Comparison of ENCODE assay signal across 10 cellular contexts in genomic region chr11:5712507-5712906, GRCh38. TPM values are rescaled to one million over a fixed set of nuclear protein-coding genes. Genes with fewer than 3 reads are reported as not detected.
DNase-seq lines count a peak whose midpoint lies in the region; ATAC-seq and TF ChIP-seq lines count a peak whose summit lies in the region.
"Had no signal": no experiment of that assay in that cellular context is flagged by ENCODE, and none has a peak within 500 bp of the region (broad histone marks: within the 10 kb centered on the region; RNA-seq: fewer than 3 reads in every experiment).

No MANE protein-coding gene starts in this region.

- no peak overlapping the region for H2AFZ ChIP-seq in SU-DHL-6 (ENCODE audit: low read depth, low read length, severe bottlenecking)

- no peaks in the 10 kb centered on the region for H4K20me1 ChIP-seq in SU-DHL-6 (ENCODE audit: low read depth, low read length)

- TF ChIP-seq POLR2A in suprapubic skin (IDR thresholded peaks at IDR 0.05): no peak

- H3K9me3 Mint-ChIP-seq in glutamatergic neuron (ENCODE audit: unreplicated experiment): no peaks in the 10 kb centered on the region

- H3K9me3 ChIP-seq in AG04450 (ENCODE audit: control insufficient read depth, insufficient read depth, low read length): no peaks in the 10 kb centered on the region
- no peaks in the 10 kb centered on the region for H3K9me3 ChIP-seq in SU-DHL-6 (ENCODE audit: insufficient read depth, low read length)
- no peaks in the 10 kb centered on the region for H3K9me3 ChIP-seq in suprapubic skin

- no peaks in the 10 kb centered on the region for H3K36me3 Mint-ChIP-seq in glutamatergic neuron (ENCODE audit: unreplicated experiment)

- H3K27ac ChIP-seq in AG04450 (ENCODE audit: low read depth, low read length): no peak overlapping the region
- no peak overlapping the region for H3K27ac ChIP-seq in SU-DHL-6 (ENCODE audit: low read depth, low read length)
- H3K27ac ChIP-seq in suprapubic skin: no peak overlapping the region

- H3K4me2 ChIP-seq in SU-DHL-6 (ENCODE audit: low read depth, low read length, poor library complexity, severe bottlenecking): no peak overlapping the region

- POLR2A ChIA-PET in AG04450 (lab: Yijun Ruan, JAX): no interaction called here

- H3K4me1 Mint-ChIP-seq in glutamatergic neuron (ENCODE audit: low read depth, unreplicated experiment): no peaks in the 10 kb centered on the region

- H3K36me3 ChIP-seq in SU-DHL-6 (ENCODE audit: low read length) (peaks cover 15% of the 10 kb centered on the region; the same call in 1 of the 2 replicates), suprapubic skin (peaks cover 24% of the 10 kb centered on the region)

- CTCF ChIA-PET in AG04450 (lab: Charles Lee): no interaction called here

- no peaks in the 10 kb centered on the region for H3K27me3 Mint-ChIP-seq in glutamatergic neuron (ENCODE audit: unreplicated experiment)

- H3K4me3 Mint-ChIP-seq in glutamatergic neuron (ENCODE audit: unreplicated experiment): no peak overlapping the region

- H3K4me3 ChIP-seq in AG04450 (ENCODE audit: low read depth, low read length) (no peak overlapping the region), SU-DHL-6 (ENCODE audit: insufficient read depth, low read length, poor library complexity, severe bottlenecking) (no peak overlapping the region), suprapubic skin (no peak overlapping the region)

- H3K9me2 ChIP-seq in SU-DHL-6 (replicated peaks; ENCODE audit: insufficient read depth, low read length): no peaks in the 10 kb centered on the region

- DNase-seq in AG04450 (ENCODE audit: low read depth, low spot score) (no peak), glutamatergic neuron (no peak), NCI-H1105 treated with DMSO at 0.1 percent for 48 hours (lab: John Stamatoyannopoulos, UW) (no peak), NCI-H1092 (lab: John Stamatoyannopoulos, UW) (no peak), suprapubic skin (ENCODE audit: low spot score in 2 of 2) (no peak), cortex of kidney (lab: John Stamatoyannopoulos, UW) (no peak)
- DNase-seq: stimulated activated CD4-positive, alpha-beta T cell treated with anti-CD3 and anti-CD28 coated beads, Interleukin-2, amount 100 ng/mL, for 24 hours had no signal

- TF ChIP-seq CTCF in AG04450 (IDR thresholded peaks at IDR 0.05; ENCODE audit: low read depth, low read length) (peak; percentile 52), SU-DHL-6 (IDR thresholded peaks at IDR 0.05; ENCODE audit: insufficient read depth, low read length, poor library complexity, severe bottlenecking) (peak; percentile 79), glutamatergic neuron (IDR thresholded peaks at IDR 0.05; ENCODE audit: partially characterized antibody, unreplicated experiment) (peak; percentile 44), suprapubic skin (IDR thresholded peaks at IDR 0.05) (peak in 1 of 2 donors; percentile 23)

- peak; percentile 72 for ATAC-seq in GM19351 (IDR thresholded peaks at IDR 0.05; ENCODE audit: unreplicated experiment)
- ATAC-seq: activated CD4-positive, CD25-positive, alpha-beta regulatory T cell treated with anti-CD3 and anti-CD28 coated beads, Interleukin-2, amount 50 U/mL, for 24 hours had no signal

- 65% methylated on average over 1 of the region's 1 CpG for WGBS in suprapubic skin

- no peaks in the 10 kb centered on the region for H3K4me1 ChIP-seq in suprapubic skin

- H3K79me2 ChIP-seq in SU-DHL-6 (ENCODE audit: insufficient read depth, low read length): no peaks in the 10 kb centered on the region

- H3K27me3 ChIP-seq in AG04450 (ENCODE audit: control insufficient read depth, insufficient read depth, low read length) (no peaks in the 10 kb centered on the region), SU-DHL-6 (ENCODE audit: low read length) (no peaks in the 10 kb centered on the region), suprapubic skin (no peaks in the 10 kb centered on the region)

- no peak for TF ChIP-seq EP300 in suprapubic skin (IDR thresholded peaks at IDR 0.05)

- no peaks in the 10 kb centered on the region for H3F3A ChIP-seq in SU-DHL-6 (ENCODE audit: insufficient read depth)

- no peak overlapping the region for H3K27ac Mint-ChIP-seq in glutamatergic neuron (ENCODE audit: unreplicated experiment)

- no peak overlapping the region for H3K9ac ChIP-seq in SU-DHL-6 (ENCODE audit: low read length)

RNA-seq across cellular contexts. Expression of gene TRIM22, which starts 22.9 kb away (rescaled TPM):
- 79.9 and 100 TPM in 2 replicates for polyA plus RNA-seq in AG04450 (2011; rRNA removed)
- 48.5 and 52.4 TPM in 2 replicates for polyA minus RNA-seq in AG04450 (2011; rRNA and poly(A)+ RNA removed)
- 5.0 TPM for total RNA-seq in glutamatergic neuron (ENCODE audit: unreplicated experiment)
- total RNA-seq in suprapubic skin: 10 to 100 TPM in 2 of 4 donors, 1 to 10 TPM in 2; 8.5 to 20.3 (median 13.6) TPM

RNA-seq across cellular contexts. Expression of gene OR56B1, which starts 23.7 kb away (rescaled TPM):
- not detected in 2 replicates for polyA plus RNA-seq in AG04450 (2011; rRNA removed)
- polyA minus RNA-seq in AG04450 (2011; rRNA and poly(A)+ RNA removed): not detected in 2 replicates
- total RNA-seq in glutamatergic neuron (ENCODE audit: unreplicated experiment): not detected
- total RNA-seq in suprapubic skin: not detected

RNA-seq across cellular contexts. Expression of gene TRIM5, which starts 27.6 kb away (rescaled TPM):
- polyA plus RNA-seq in AG04450 (2011; rRNA removed): 46.3 and 53.3 TPM in 2 replicates
- polyA minus RNA-seq in AG04450 (2011; rRNA and poly(A)+ RNA removed): 51.7 and 55.1 TPM in 2 replicates
- total RNA-seq in glutamatergic neuron (ENCODE audit: unreplicated experiment) (2.6 TPM), suprapubic skin (10 to 100 TPM; 12.3 to 21.7 (median 16.8) TPM)

RNA-seq across cellular contexts. Expression of gene OR52N4, which starts 41.5 kb away (rescaled TPM):
- polyA plus RNA-seq in AG04450 (2011; rRNA removed): not detected in 2 replicates
- not detected in 2 replicates for polyA minus RNA-seq in AG04450 (2011; rRNA and poly(A)+ RNA removed)
- total RNA-seq in glutamatergic neuron (ENCODE audit: unreplicated experiment): not detected
- not detected for total RNA-seq in suprapubic skin
